8 cellular contexts compared by ENCODE assay signal in genomic region chr6:130843575-130844320, GRCh38. TPM values are rescaled to one million over a fixed set of nuclear protein-coding genes. Genes with fewer than 3 reads are reported as not detected.
DNase-seq lines count a peak whose midpoint lies in the region; ATAC-seq, FAIRE-seq and TF ChIP-seq lines count a peak whose summit lies in the region.

No MANE protein-coding gene starts in this region.

- H4K20me1 ChIP-seq in K562 (replicated peaks; ENCODE audit: control insufficient read depth, insufficient read depth, low read length) (no peaks in the 10 kb centered on the region), HepG2 (ENCODE audit: insufficient read depth, low read length) (no peaks in the 10 kb centered on the region)

- H3K36me3 ChIP-seq in K562 (ENCODE audit: control insufficient read depth, insufficient read depth, low read length) (no peaks in the 10 kb centered on the region), HepG2 (replicated peaks in 1 of 2; ENCODE audit: control insufficient read depth in 1 of 2, insufficient read depth in 2 of 2, low read length in 2 of 2) (peaks cover 13 to 27% of the 10 kb centered on the region in 2 experiments), suprapubic skin (no peaks in the 10 kb centered on the region)

- H3K4me1 ChIP-seq in K562 (replicated peaks in 1 of 2; ENCODE audit: control insufficient read depth in 2 of 2, insufficient read depth in 2 of 2, low read length in 2 of 2) (no peaks in the 10 kb centered on the region), HepG2 (ENCODE audit: insufficient read depth, low read length) (peaks cover 23% of the 10 kb centered on the region), suprapubic skin (peaks cover 1% of the 10 kb centered on the region)

- H3K9ac ChIP-seq in K562 (ENCODE audit: insufficient read depth in 1 of 2, low read depth in 2 of 2, low read length in 2 of 2) (no peak overlapping the region), HepG2 (ENCODE audit: insufficient read depth, low read depth, low read length) (no peak overlapping the region)

- H3K79me2 ChIP-seq in K562 (ENCODE audit: control insufficient read depth, insufficient read depth, low read length) (no peaks in the 10 kb centered on the region), HepG2 (ENCODE audit: insufficient read depth, low read length) (no peaks in the 10 kb centered on the region)

- H3K27ac ChIP-seq in K562 (ENCODE audit: extremely low read depth, low read depth, low read length) (no peak overlapping the region), HepG2 (ENCODE audit: extremely low read length, insufficient read depth, low read length) (no peak overlapping the region), suprapubic skin (no peak overlapping the region)

- BruUV-seq in K562 (replicated peaks; lab: Mats Ljungman, UMichigan) (no TSS peak), HepG2 (replicated peaks; lab: Mats Ljungman, UMichigan) (no TSS peak)

- FAIRE-seq in K562 (lab: Jason Lieb, UNC) (no peak), HepG2 (lab: Jason Lieb, UNC) (peak; percentile 60)

- peak; percentile 65 for ATAC-seq in HG02610 (IDR thresholded peaks at IDR 0.05; ENCODE audit: unreplicated experiment)
- peak; percentile 85 for ATAC-seq in K562
- peak; percentile 79 for ATAC-seq in HepG2

- H3K4me2 ChIP-seq in K562 (ENCODE audit: insufficient read depth, low read length), result no peak overlapping the region
- H3K4me2 ChIP-seq in HepG2 (ENCODE audit: low read depth, low read length), result no peak overlapping the region

- no peaks in the 10 kb centered on the region for H3K27me3 ChIP-seq in K562 (ENCODE audit: control insufficient read depth in 2 of 2, insufficient read depth in 2 of 2, low read length in 2 of 2)
- no peaks in the 10 kb centered on the region for H3K27me3 ChIP-seq in HepG2 (ENCODE audit: control insufficient read depth in 1 of 2, insufficient read depth in 2 of 2, low read length in 2 of 2)
- H3K27me3 ChIP-seq in suprapubic skin, result no peaks in the 10 kb centered on the region

- peak; percentile 70 to 77 for TF ChIP-seq RAD21 in K562 (CRISPR knock-in tag; conservative IDR thresholded peaks at IDR 0.05 in 1 of 2, IDR thresholded peaks at IDR 0.05 in 1 of 2)
- TF ChIP-seq RAD21 in HepG2 (CRISPR knock-in tag; IDR thresholded peaks at IDR 0.05), result peak; percentile 89

- TF ChIP-seq EP300 in K562 (IDR thresholded peaks at IDR 0.05; ENCODE audit: low read length) (no peak), HepG2 (IDR thresholded peaks at IDR 0.05; ENCODE audit: low read depth in 2 of 2, low read length in 2 of 2) (no peak), HepG2 (CRISPR knock-in tag; IDR thresholded peaks at IDR 0.05; ENCODE audit: borderline replicate concordance) (no peak), suprapubic skin (IDR thresholded peaks at IDR 0.05) (no peak)

- no peak for TF ChIP-seq POLR2A in K562 (conservative IDR thresholded peaks at IDR 0.05)
- TF ChIP-seq POLR2A in HepG2 (IDR thresholded peaks at IDR 0.05; ENCODE audit: insufficient read depth in 1 of 2, low read depth in 2 of 2, low read length in 2 of 2), result 0 out of 4 replicates have a peak, but pooled peaks of 1 of the 2 experiments have one; percentile 18
- TF ChIP-seq POLR2A in suprapubic skin (IDR thresholded peaks at IDR 0.05), result no peak

- H3K9me3 ChIP-seq in K562 (replicated peaks; ENCODE audit: control insufficient read depth, insufficient read depth, low read depth, low read length), result no peaks in the 10 kb centered on the region
- no peaks in the 10 kb centered on the region for H3K9me3 ChIP-seq in HepG2 (ENCODE audit: low read length)
- H3K9me3 ChIP-seq in suprapubic skin, result no peaks in the 10 kb centered on the region

- CTCF ChIA-PET in AG04449 (lab: Yijun Ruan, JAX), result interaction anchor here (0.6 to 3.2 kb wide), 27 partner anchors 8 to 948 kb away, joined by 3 to 21 read pairs (median 4); no protein-coding TSS in a partner anchor
- CTCF ChIA-PET in GM10248 (lab: Yijun Ruan, JAX), result interaction anchor here (0.8 to 1.7 kb wide), 11 partner anchors 10 to 539 kb away, joined by 3 to 19 read pairs (median 3); no protein-coding TSS in a partner anchor
- CTCF ChIA-PET in K562 (lab: Yijun Ruan, JAX; ENCODE audit: low intra/inter-chr PET ratio), result interaction anchor here (0.5 to 0.6 kb wide), 3 partner anchors 310 to 955 kb away, joined by 3 to 4 read pairs (median 3); no protein-coding TSS in a partner anchor
- CTCF ChIA-PET in HepG2 (lab: Yijun Ruan, JAX; ENCODE audit: low intra/inter-chr PET ratio, low total read pairs), result interaction anchor here (0.6 to 2.3 kb wide), 5 partner anchors 27 to 521 kb away, joined by 3 to 19 read pairs (median 9); partner anchors contain the start of gene TMEM200A

- WGBS in K562 (ENCODE audit: insufficient coverage, low coverage, missing lambda C conversion rate), result 15% methylated on average over 3 of the region's 3 CpGs
- 70% methylated on average over 3 of the region's 3 CpGs for WGBS in HepG2 (ENCODE audit: low lambda C conversion rate)
- WGBS in suprapubic skin, result 73% methylated on average over 3 of the region's 3 CpGs

- H3K9me1 ChIP-seq in K562 (ENCODE audit: control insufficient read depth, insufficient read depth, low read length), result no peaks in the 10 kb centered on the region

- DNase-seq in AG04449 (ENCODE audit: low read depth, low spot score) (no peak), GM10248 (ENCODE audit: extremely low spot score) (peak; percentile 21), NCI-H146 (lab: John Stamatoyannopoulos, UW) (peak; percentile 36), K562 (ENCODE audit: extremely low read depth in 1 of 4, low spot score in 3 of 4) (peak in 2 of 4 experiments; percentile 32 to 38), HepG2 (ENCODE audit: low spot score) (peak; percentile 74), suprapubic skin (ENCODE audit: low spot score in 2 of 2) (no peak), NCI-H128 (lab: John Stamatoyannopoulos, UW; ENCODE audit: unreplicated experiment) (no peak)

- intact Hi-C loops in K562 (cut with micrococcal nuclease), result loop anchor here (2.0 to 10.0 kb wide), 2 partner anchors 521 to 809 kb away; no protein-coding TSS in a partner anchor
- intact Hi-C loops in HepG2 (cut with micrococcal nuclease; ENCODE audit: unreplicated experiment), result loop anchor here (1.0 to 10.0 kb wide), 8 partner anchors 29 to 549 kb away; no protein-coding TSS in a partner anchor

- in situ Hi-C loops in K562 (cut with MboI), result no loop called here
- in situ Hi-C loops in HepG2 (cut with HindIII; ENCODE audit: extremely low pct_ligation_motif_present, low pct_unique_long_range_greater_than_20kb), result loop anchor here (5.0 to 10.0 kb wide), 2 partner anchors 479 to 521 kb away; partner anchors contain the start of gene TMEM200A

- H2AFZ ChIP-seq in K562 (ENCODE audit: low read depth, low read length), result no peak overlapping the region
- no peak overlapping the region for H2AFZ ChIP-seq in HepG2 (ENCODE audit: low read length)

- POLR2A ChIA-PET in AG04449 (lab: Yijun Ruan, JAX), result no interaction called here
- POLR2A ChIA-PET in GM10248 (lab: Yijun Ruan, JAX), result no interaction called here
- POLR2A ChIA-PET in K562 (lab: Yijun Ruan, JAX), result no interaction called here
- POLR2A ChIA-PET in HepG2 (lab: Yijun Ruan, JAX), result interaction anchor here (1.1 to 2.4 kb wide), 3 partner anchors 10 to 20 kb away, joined by 4 to 9 read pairs (median 5); partner anchors contain the start of gene SMLR1

- peak; percentile 59 for TF ChIP-seq CTCF in AG04449 (IDR thresholded peaks at IDR 0.05; ENCODE audit: insufficient read depth, low read length, missing control alignments)
- TF ChIP-seq CTCF in GM10248 (IDR thresholded peaks at IDR 0.05; ENCODE audit: control extremely low read depth, extremely low read depth, low read depth, missing control alignments), result peak; percentile 55
- peak; percentile 41 to 65 (median 59); a peak in 5 of 6 replicates for TF ChIP-seq CTCF in K562 (IDR thresholded peaks at IDR 0.05 in 2 of 3, conservative IDR thresholded peaks at IDR 0.05 in 1 of 3; ENCODE audit: insufficient read depth in 2 of 3, low read depth in 1 of 3, low read length in 3 of 3)
- peak; percentile 91 for TF ChIP-seq CTCF in HepG2 (CRISPR knock-in tag; IDR thresholded peaks at IDR 0.05)
- TF ChIP-seq CTCF in suprapubic skin (IDR thresholded peaks at IDR 0.05), result no peak

- no peak overlapping the region for H3K4me3 ChIP-seq in AG04449 (ENCODE audit: low read depth, low read length)
- no peak overlapping the region for H3K4me3 ChIP-seq in K562
- no peak overlapping the region for H3K4me3 ChIP-seq in HepG2 (replicated peaks in 1 of 3; ENCODE audit: insufficient read depth in 1 of 3, low read depth in 2 of 3, low read length in 3 of 3)
- no peak overlapping the region for H3K4me3 ChIP-seq in suprapubic skin

RNA-seq across cellular contexts. Expression of gene SMLR1, which starts 16.5 kb away (rescaled TPM):
- not detected in 2 replicates for total RNA-seq in K562 (2011; cell fraction: chromatin; rRNA removed; ENCODE audit: low replicate concordance)
- total RNA-seq in K562 (2011; cell fraction: nucleolus; rRNA removed), result not detected in 2 replicates
- not detected in 2 replicates for total RNA-seq in K562 (2011; cell fraction: nucleoplasm; rRNA removed)
- not detected in 2 replicates for total RNA-seq in K562 (2014; rRNA removed)
- total RNA-seq in K562 (2014; rRNA removed; fragmentation: Illumina TruSeq; extraction: Trizol), result not detected in 2 replicates
- total RNA-seq in K562 (2015; rRNA removed; fragmentation: Illumina TruSeq; extraction: Trizol), result not detected in 2 replicates
- total RNA-seq in K562 (2021), result 0.07 TPM in 1 of 2 replicates, not detected in the other
- not detected in 2 replicates for polyA plus RNA-seq in K562 (2011; rRNA removed)
- not detected in 2 replicates for polyA plus RNA-seq in K562 (2011; cell fraction: cytosol; rRNA removed)
- not detected in 2 replicates for polyA plus RNA-seq in K562 (2011; cell fraction: nucleus; rRNA removed)
- not detected in 2 replicates for polyA plus RNA-seq in K562 (2012)
- polyA plus RNA-seq in K562 (2014; fragmentation: Illumina TruSeq; extraction: Trizol), result not detected in 2 replicates
- not detected for polyA plus RNA-seq in K562 (2014; fragmentation: Nextera tagmentation; extraction: Ambion mirVana)
- not detected in 2 replicates for polyA plus RNA-seq in K562 (2014; rRNA removed)
- not detected in 2 replicates for polyA minus RNA-seq in K562 (2011; rRNA and poly(A)+ RNA removed)
- not detected in 2 replicates for polyA minus RNA-seq in K562 (2011; cell fraction: cytosol; rRNA and poly(A)+ RNA removed)
- not detected in 2 replicates for polyA minus RNA-seq in K562 (2011; cell fraction: nucleus; rRNA and poly(A)+ RNA removed)
- total RNA-seq in HepG2 (2016; rRNA removed; fragmentation: Illumina TruSeq; extraction: Trizol), result 97.8 and 104 TPM in 2 replicates
- 41.9 and 46.7 TPM in 2 replicates for total RNA-seq in HepG2 (2016; cell fraction: cytosol; rRNA removed; fragmentation: Illumina TruSeq; extraction: Trizol; ENCODE audit: low read depth)
- 92.4 and 106 TPM in 2 replicates for total RNA-seq in HepG2 (2016; cell fraction: insoluble cytoplasmic fraction; rRNA removed; fragmentation: Illumina TruSeq; extraction: Trizol)
- total RNA-seq in HepG2 (2016; cell fraction: membrane; rRNA removed; fragmentation: Illumina TruSeq; extraction: Trizol), result 60.2 and 61.3 TPM in 2 replicates
- 91.8 and 97.0 TPM in 2 replicates for total RNA-seq in HepG2 (2016; cell fraction: nucleus; rRNA removed; fragmentation: Illumina TruSeq; extraction: Trizol)
- polyA plus RNA-seq in HepG2 (2011; rRNA removed), result 37.9 and 41.8 TPM in 2 replicates
- polyA plus RNA-seq in HepG2 (2011; cell fraction: cytosol; rRNA removed), result 28.9 and 39.2 TPM in 2 replicates
- 42.3 and 58.0 TPM in 2 replicates for polyA plus RNA-seq in HepG2 (2011; cell fraction: nucleus; rRNA removed)
- 67.5 and 98.6 TPM in 2 replicates for polyA plus RNA-seq in HepG2 (2012)
- 32.8 and 42.1 TPM in 2 replicates for polyA plus RNA-seq in HepG2 (2016; cell fraction: cytosol; fragmentation: Illumina TruSeq; extraction: Trizol; ENCODE audit: low read depth)
- 87.1 and 90.1 TPM in 2 replicates for polyA plus RNA-seq in HepG2 (2016; cell fraction: insoluble cytoplasmic fraction; fragmentation: Illumina TruSeq; extraction: Trizol; ENCODE audit: low read depth)
- polyA plus RNA-seq in HepG2 (2016; cell fraction: membrane; fragmentation: Illumina TruSeq; extraction: Trizol; ENCODE audit: low read depth), result 46.2 and 48.8 TPM in 2 replicates
- 109 and 122 TPM in 2 replicates for polyA plus RNA-seq in HepG2 (2016; cell fraction: nucleus; fragmentation: Illumina TruSeq; extraction: Trizol; ENCODE audit: insufficient read depth, low read depth)
- polyA minus RNA-seq in HepG2 (2011; rRNA and poly(A)+ RNA removed; ENCODE audit: low replicate concordance), result 57.4 TPM in 1 of 2 replicates, not detected in the other
- polyA minus RNA-seq in HepG2 (2011; cell fraction: cytosol; rRNA and poly(A)+ RNA removed), result 15.2 and 17.4 TPM in 2 replicates
- polyA minus RNA-seq in HepG2 (2011; cell fraction: nucleus; rRNA and poly(A)+ RNA removed), result 124 and 145 TPM in 2 replicates
- not detected for total RNA-seq in suprapubic skin

Comparison
In these comparisons a context has a peak if more than half of its experiments do, and no peak if none do; other contexts are left out.
1. DNase-seq: peak in GM10248 (single experiment), NCI-H146 (single experiment) and HepG2 (single experiment); none in AG04449 (single experiment), suprapubic skin (0 of 2) and NCI-H128 (single experiment).
2. CTCF ChIP-seq: peak in AG04449 (single experiment), GM10248 (single experiment), K562 (3 of 3) and HepG2 (single experiment); none in suprapubic skin (0 of 2).
3. RNA of gene SMLR1, which starts 16.5 kb away (total RNA-seq): 41.9 to 106 TPM in HepG2; 0.07 TPM in K562 and not detected in suprapubic skin; every median in the first group is over 10 times any median in the second.
4. Peak in every context shown above with its lines, with median percentiles within 50 percentile points of each other: ATAC-seq.